16 cellular contexts compared by ENCODE assay signal in the genomic region with DNA sequence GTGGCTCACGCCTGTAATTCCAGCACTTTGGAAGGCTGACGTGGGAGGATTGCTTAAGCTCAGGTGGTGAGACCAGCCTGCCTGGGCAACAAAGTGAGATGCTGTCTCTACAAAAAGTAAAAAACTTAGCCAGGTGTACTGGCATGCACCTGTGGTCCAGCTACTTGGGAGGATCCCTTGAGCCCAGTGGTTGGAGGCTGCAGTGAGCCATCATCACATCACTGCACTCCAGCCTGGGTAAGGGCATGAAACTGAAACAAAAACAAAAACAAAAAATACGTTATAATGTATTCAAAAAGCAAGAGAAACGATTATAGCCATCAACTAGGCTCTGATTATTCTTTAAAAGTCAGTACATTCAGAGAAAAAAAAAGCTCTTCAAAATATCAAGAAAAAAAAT.
DNase-seq lines count a peak whose midpoint lies in the region; ATAC-seq and TF ChIP-seq lines count a peak whose summit lies in the region.
"Had no signal": no experiment of that assay in that cellular context is flagged by ENCODE, and none has a peak within 500 bp of the region (broad histone marks: within the 10 kb centered on the region; RNA-seq: fewer than 3 reads in every experiment).

No MANE protein-coding gene starts in this region.

- no peak overlapping the region for H3K9ac ChIP-seq in BLaER1 treated with 17β-estradiol and CSF1 and Interleukin-3, amounts not matched to agents 10 nM and 100 nM
- H3K9ac ChIP-seq in MM.1S (ENCODE audit: low read length): no peak overlapping the region

- peaks cover 61 to 100% (median 86%) of the 10 kb centered on the region in 11 experiments for H3K36me3 ChIP-seq in BLaER1 treated with 17β-estradiol and CSF1 and Interleukin-3, amounts not matched to agents 10 nM and 100 nM
- no peaks in the 10 kb centered on the region for H3K36me3 ChIP-seq in MM.1S (replicated peaks; ENCODE audit: insufficient read depth, low read length)

- H3K4me2 ChIP-seq in BLaER1 treated with 17β-estradiol and CSF1 and Interleukin-3, amounts not matched to agents 10 nM and 100 nM: peak overlapping the region; percentile 4 to 61 (median 36); a peak in 16 of 22 replicates
- peak overlapping the region; percentile 5; the same call in 1 of the 2 replicates for H3K4me2 ChIP-seq in MM.1S (ENCODE audit: low read depth, low read length)
- H3K4me2 ChIP-seq: GM23338 had no signal

- H3K9me2 ChIP-seq in MM.1S (replicated peaks; ENCODE audit: insufficient read depth, low read length): no peaks in the 10 kb centered on the region

- H4K20me1 ChIP-seq in BLaER1 treated with 17β-estradiol and CSF1 and Interleukin-3, amounts not matched to agents 10 nM and 100 nM: peaks cover 28 to 100% (median 67%) of the 10 kb centered on the region in 11 experiments; a peak in 20 of 22 replicates
- H4K20me1 ChIP-seq in MM.1S (ENCODE audit: insufficient read depth, low read length): 0 out of 2 replicates have a peak, but pooled peaks cover 5% of the 10 kb centered on the region

- no peak overlapping the region for H3K4me3 ChIP-seq in BLaER1 treated with 17β-estradiol and CSF1 and Interleukin-3, amounts not matched to agents 10 nM and 100 nM
- no peak overlapping the region for H3K4me3 ChIP-seq in MM.1S (ENCODE audit: low read length)
- H3K4me3 ChIP-seq: GM23338 had no signal

- H3K9me3 Mint-ChIP-seq in activated T-helper 17 cell treated with anti-CD3 and anti-CD28 coated beads, Interleukin-2, amount 50 U/mL, for 72 hours: no peaks in the 10 kb centered on the region
- no peaks in the 10 kb centered on the region for H3K9me3 Mint-ChIP-seq in activated naive CD8-positive, alpha-beta T cell treated with anti-CD3 and anti-CD28 coated beads, Interleukin-2, amount 50 U/mL, for 24 hours
- H3K9me3 Mint-ChIP-seq: GM23338 had no signal

- peaks cover 8 to 41% (median 17%) of the 10 kb centered on the region in 10 experiments; a peak in 16 of 20 replicates for H3K4me1 ChIP-seq in BLaER1 treated with 17β-estradiol and CSF1 and Interleukin-3, amounts not matched to agents 10 nM and 100 nM
- no peaks in the 10 kb centered on the region for H3K4me1 ChIP-seq in MM.1S (ENCODE audit: low read length)

- H3K4me3 Mint-ChIP-seq in activated T-helper 17 cell treated with anti-CD3 and anti-CD28 coated beads, Interleukin-2, amount 50 U/mL, for 72 hours: peak overlapping the region; percentile 68
- no peak overlapping the region for H3K4me3 Mint-ChIP-seq in activated naive CD8-positive, alpha-beta T cell treated with anti-CD3 and anti-CD28 coated beads, Interleukin-2, amount 50 U/mL, for 24 hours
- H3K4me3 Mint-ChIP-seq: GM23338 had no signal

- peaks cover 48% of the 10 kb centered on the region for H3K4me1 Mint-ChIP-seq in activated T-helper 17 cell treated with anti-CD3 and anti-CD28 coated beads, Interleukin-2, amount 50 U/mL, for 72 hours
- H3K4me1 Mint-ChIP-seq in activated naive CD8-positive, alpha-beta T cell treated with anti-CD3 and anti-CD28 coated beads, Interleukin-2, amount 50 U/mL, for 24 hours: peaks cover 28% of the 10 kb centered on the region

- no peaks in the 10 kb centered on the region for H3K27me3 Mint-ChIP-seq in activated T-helper 17 cell treated with anti-CD3 and anti-CD28 coated beads, Interleukin-2, amount 50 U/mL, for 72 hours
- H3K27me3 Mint-ChIP-seq in activated naive CD8-positive, alpha-beta T cell treated with anti-CD3 and anti-CD28 coated beads, Interleukin-2, amount 50 U/mL, for 24 hours: no peaks in the 10 kb centered on the region

- ATAC-seq in activated CD4-positive, CD25-positive, alpha-beta regulatory T cell treated with anti-CD3 and anti-CD28 coated beads, Interleukin-2, amount 50 U/mL, for 24 hours: peak; percentile 53 to 71
- peak; percentile 87 for ATAC-seq in activated T-helper 17 cell treated with anti-CD3 and anti-CD28 coated beads, Interleukin-2, amount 50 U/mL, for 72 hours (replicated peaks)
- no peak for ATAC-seq in activated naive CD8-positive, alpha-beta T cell treated with anti-CD3 and anti-CD28 coated beads, Interleukin-2, amount 50 U/mL, for 24 hours
- ATAC-seq: GM23338 had no signal

- TF ChIP-seq CTCF in MM.1S (IDR thresholded peaks at IDR 0.05; ENCODE audit: low read length): no peak

- H3K36me3 Mint-ChIP-seq in activated T-helper 17 cell treated with anti-CD3 and anti-CD28 coated beads, Interleukin-2, amount 50 U/mL, for 72 hours (ENCODE audit: low read depth): peaks cover 88% of the 10 kb centered on the region
- peaks cover 35% of the 10 kb centered on the region for H3K36me3 Mint-ChIP-seq in activated naive CD8-positive, alpha-beta T cell treated with anti-CD3 and anti-CD28 coated beads, Interleukin-2, amount 50 U/mL, for 24 hours (ENCODE audit: low read depth)

- H3K27ac ChIP-seq in BLaER1 treated with 17β-estradiol and CSF1 and Interleukin-3, amounts not matched to agents 10 nM and 100 nM: peak overlapping the region in 6 of 11 experiments; percentile 2 to 51 (median 26); a peak in 6 of 22 replicates
- no peak overlapping the region for H3K27ac ChIP-seq in MM.1S (ENCODE audit: low read length)
- H3K27ac ChIP-seq: 22Rv1, C4-2B had no signal

- H2AFZ ChIP-seq in MM.1S (ENCODE audit: low read length): no peak overlapping the region
- H2AFZ ChIP-seq: GM23338 had no signal

- peaks cover 0 to 7% (median 0%) of the 10 kb centered on the region in 11 experiments; a peak in 1 of 22 replicates for H3K9me3 ChIP-seq in BLaER1 treated with 17β-estradiol and CSF1 and Interleukin-3, amounts not matched to agents 10 nM and 100 nM (replicated peaks in 1 of 11)
- no peaks in the 10 kb centered on the region for H3K9me3 ChIP-seq in MM.1S (replicated peaks; ENCODE audit: insufficient read depth, low read length)

- H3K27me3 ChIP-seq in BLaER1 treated with 17β-estradiol and CSF1 and Interleukin-3, amounts not matched to agents 10 nM and 100 nM: no peaks in the 10 kb centered on the region
- H3K27me3 ChIP-seq in MM.1S (replicated peaks; ENCODE audit: insufficient read depth, low read length): no peaks in the 10 kb centered on the region

- H3K79me2 ChIP-seq in MM.1S (ENCODE audit: low read length): peaks cover 71% of the 10 kb centered on the region

- H3F3A ChIP-seq in MM.1S (ENCODE audit: insufficient read depth, low read length): no peaks in the 10 kb centered on the region

- no peak for DNase-seq in activated CD4-positive, CD25-positive, alpha-beta regulatory T cell (lab: John Stamatoyannopoulos, UW)
- DNase-seq in MM.1S (peak; percentile 33), COR-L47 (lab: John Stamatoyannopoulos, UW) (no peak)
- no peak for DNase-seq in effector CD4-positive, alpha-beta T cell
- no peak for DNase-seq in activated naive CD8-positive, alpha-beta T cell treated with anti-CD3 and anti-CD28 coated beads, Interleukin-2, amount 50 U/mL, for 24 hours
- DNase-seq: DND-41, GDM1, NCI-H1436 treated with DMSO at 0.1 percent for 48 hours, NCI-H2081 treated with DMSO at 0.1 percent for 48 hours, NCI-H69 had no signal

- peak overlapping the region; percentile 80 for H3K27ac Mint-ChIP-seq in activated T-helper 17 cell treated with anti-CD3 and anti-CD28 coated beads, Interleukin-2, amount 50 U/mL, for 72 hours
- no peak overlapping the region for H3K27ac Mint-ChIP-seq in activated naive CD8-positive, alpha-beta T cell treated with anti-CD3 and anti-CD28 coated beads, Interleukin-2, amount 50 U/mL, for 24 hours
- H3K27ac Mint-ChIP-seq: GM23338 had no signal
